8 cellular contexts compared by ENCODE assay signal in genomic region chr7:45978010-45978681, GRCh38. TPM values are rescaled to one million over a fixed set of nuclear protein-coding genes. Genes with fewer than 3 reads are reported as not detected.
DNase-seq lines count a peak whose midpoint lies in the region; ATAC-seq lines count a peak whose summit lies in the region.

No MANE protein-coding gene starts in this region.

- peak; percentile 90 for DNase-seq in GM03348 (ENCODE audit: low spot score)
- peak; percentile 98 for DNase-seq in HS-5 (ENCODE audit: low read depth)
- DNase-seq in amniotic stem cell (lab: John Stamatoyannopoulos, UW): peak; percentile 90
- peak; percentile 74 for DNase-seq in iPS-NIHi11 (ENCODE audit: low spot score)
- peak; percentile 5 for DNase-seq in stimulated activated naive CD8-positive, alpha-beta T cell treated with anti-CD3 and anti-CD28 coated beads, Interleukin-15, Interleukin-2, amounts not matched to agents 100 U/mL and 50 U/mL, for 24 hours
- no peak for DNase-seq in CD8-positive, alpha-beta memory T cell

- no peaks in the 10 kb centered on the region for H3K27me3 Mint-ChIP-seq in CD8-positive, alpha-beta memory T cell

- no peak overlapping the region for H3K4me3 ChIP-seq in CD8-positive, alpha-beta memory T cell (ENCODE audit: low read length)

- no peaks in the 10 kb centered on the region for H3K9me3 ChIP-seq in CD8-positive, alpha-beta memory T cell (ENCODE audit: low read length)

- no peaks in the 10 kb centered on the region for H3K4me1 Mint-ChIP-seq in CD8-positive, alpha-beta memory T cell

- no peaks in the 10 kb centered on the region for H3K27me3 ChIP-seq in CD8-positive, alpha-beta memory T cell (ENCODE audit: insufficient read depth, low read length, poor library complexity, severe bottlenecking)

- CTCF ChIA-PET in CD8-positive, alpha-beta memory T cell (lab: Charles Lee): no interaction called here

- no peak overlapping the region for H3K4me3 Mint-ChIP-seq in CD8-positive, alpha-beta memory T cell

- H3K36me3 Mint-ChIP-seq in CD8-positive, alpha-beta memory T cell: peaks cover 0 to 24% (median 0%) of the 10 kb centered on the region in 3 donors

- no peaks in the 10 kb centered on the region for H3K4me1 ChIP-seq in CD8-positive, alpha-beta memory T cell (ENCODE audit: insufficient read depth, low read length)

- H3K27ac ChIP-seq in CD8-positive, alpha-beta memory T cell (ENCODE audit: low read depth, low read length): no peak overlapping the region

- ATAC-seq in stimulated activated naive CD8-positive, alpha-beta T cell treated with anti-CD3 and anti-CD28 coated beads, Interleukin-15, Interleukin-2, amounts not matched to agents 100 U/mL and 50 U/mL, for 24 hours: peak; percentile 58
- no peak for ATAC-seq in HG02763 (IDR thresholded peaks at IDR 0.05; ENCODE audit: unreplicated experiment)
- no peak for ATAC-seq in HG03175 (IDR thresholded peaks at IDR 0.05; ENCODE audit: unreplicated experiment)

- H3K9me3 Mint-ChIP-seq in CD8-positive, alpha-beta memory T cell: peaks cover 0 to 3% (median 0%) of the 10 kb centered on the region in 5 donors

- POLR2A ChIA-PET in CD8-positive, alpha-beta memory T cell (lab: Charles Lee): no interaction called here

- H3K27ac Mint-ChIP-seq in CD8-positive, alpha-beta memory T cell: peak overlapping the region in 1 of 8 donors; percentile 42

- no peaks in the 10 kb centered on the region for H3K36me3 ChIP-seq in CD8-positive, alpha-beta memory T cell (ENCODE audit: insufficient read depth, low read length)

RNA-seq across cellular contexts. Expression of gene IGFBP3, which starts 57.1 kb away (rescaled TPM):
- total RNA-seq in CD8-positive, alpha-beta memory T cell: 1 to 10 TPM; 3.5 to 4.5 TPM
- 11.1 TPM for polyA plus RNA-seq in CD8-positive, alpha-beta memory T cell

Comparison
In these comparisons a context has a peak if more than half of its experiments do, and no peak if none do; other contexts are left out.
1. DNase-seq: peak in GM03348 (single experiment), HS-5 (single experiment), amniotic stem cell (single experiment), iPS-NIHi11 (single experiment) and stimulated activated naive CD8-positive, alpha-beta T cell treated with anti-CD3 and anti-CD28 coated beads, Interleukin-15, Interleukin-2, amounts not matched to agents 100 U/mL and 50 U/mL, for 24 hours (single experiment); none in CD8-positive, alpha-beta memory T cell (0 of 5).